1 cellular context compared by ENCODE assay signal in genomic region chr1:54742262-54742661, GRCh38.
TF ChIP-seq lines count a peak whose summit lies in the region.

No MANE protein-coding gene starts in this region.

TF ChIP-seq in IMR-90, 13 proteins besides CTCF, POLR2A, EP300 and RAD21 (continued from another document):
- TF ChIP-seq, protein P1, sequence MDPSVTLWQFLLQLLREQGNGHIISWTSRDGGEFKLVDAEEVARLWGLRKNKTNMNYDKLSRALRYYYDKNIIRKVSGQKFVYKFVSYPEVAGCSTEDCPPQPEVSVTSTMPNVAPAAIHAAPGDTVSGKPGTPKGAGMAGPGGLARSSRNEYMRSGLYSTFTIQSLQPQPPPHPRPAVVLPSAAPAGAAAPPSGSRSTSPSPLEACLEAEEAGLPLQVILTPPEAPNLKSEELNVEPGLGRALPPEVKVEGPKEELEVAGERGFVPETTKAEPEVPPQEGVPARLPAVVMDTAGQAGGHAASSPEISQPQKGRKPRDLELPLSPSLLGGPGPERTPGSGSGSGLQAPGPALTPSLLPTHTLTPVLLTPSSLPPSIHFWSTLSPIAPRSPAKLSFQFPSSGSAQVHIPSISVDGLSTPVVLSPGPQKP (IDR thresholded peaks at IDR 0.05; ENCODE audit: borderline replicate concordance, low read depth, low read length) = no peak
- TF ChIP-seq BHLHE40 (IDR thresholded peaks at IDR 0.05; ENCODE audit: low read depth, low read length) (no peak), MAFK (IDR thresholded peaks at IDR 0.05; ENCODE audit: low read depth, low read length) (no peak)
